Comparison of ENCODE assay signal across 17 cellular contexts in genomic region chr20:38246357-38247165, GRCh38. TPM values are rescaled to one million over a fixed set of nuclear protein-coding genes. Genes with fewer than 3 reads are reported as not detected.
DNase-seq lines count a peak whose midpoint lies in the region; ATAC-seq and TF ChIP-seq lines count a peak whose summit lies in the region.
"Had no signal": no experiment of that assay in that cellular context is flagged by ENCODE, and none has a peak within 500 bp of the region (broad histone marks: within the 10 kb centered on the region; RNA-seq: fewer than 3 reads in every experiment).

No MANE protein-coding gene starts in this region.

- no peak for TF ChIP-seq CTCF in mesothelial cell of epicardium (IDR thresholded peaks at IDR 0.05; ENCODE audit: unreplicated experiment)
- no peak for TF ChIP-seq CTCF in upper lobe of right lung (IDR thresholded peaks at IDR 0.05)

- H3K4me1 ChIP-seq in upper lobe of right lung: no peaks in the 10 kb centered on the region
- H3K4me1 ChIP-seq: A549 had no signal

- peaks cover 15% of the 10 kb centered on the region for H3K9me3 ChIP-seq in upper lobe of right lung

- intact Hi-C loops in upper lobe of right lung (cut with DNase I): no loop called here

- H3K4me3 ChIP-seq in upper lobe of right lung: no peak overlapping the region
- H3K4me3 ChIP-seq: A549 had no signal

- DNase-seq in NCI-H2196 (lab: John Stamatoyannopoulos, UW; ENCODE audit: unreplicated experiment): peak; percentile 10
- DNase-seq in NCI-H2196 treated with DMSO at 0.1 percent for 48 hours (lab: John Stamatoyannopoulos, UW; ENCODE audit: unreplicated experiment): no peak
- DNase-seq in fibroblast of the conjunctiva (ENCODE audit: low read depth): peak; percentile 31
- DNase-seq in mesothelial cell of epicardium (ENCODE audit: low spot score in 2 of 2, unreplicated experiment in 2 of 2): no peak
- DNase-seq in upper lobe of right lung: peak; percentile 57
- DNase-seq in NCI-H510A (lab: John Stamatoyannopoulos, UW): no peak
- DNase-seq in GDM1 (lab: John Stamatoyannopoulos, UW): no peak
- DNase-seq: activated CD4-positive, alpha-beta T cell treated with anti-CD3 and anti-CD28 coated beads, Interleukin-2, amount 50 U/mL, for 48 hours; CD4-positive, alpha-beta memory T cell; KBM-7; naive B cell; NCI-H1694; NCI-H774; T1000 had no signal

- no peaks in the 10 kb centered on the region for H3K27me3 ChIP-seq in upper lobe of right lung

- H3K27me3 Mint-ChIP-seq in mesothelial cell of epicardium (ENCODE audit: low read depth): no peaks in the 10 kb centered on the region

- peaks cover 13% of the 10 kb centered on the region for H3K4me1 Mint-ChIP-seq in mesothelial cell of epicardium
- H3K4me1 Mint-ChIP-seq: CD4-positive, alpha-beta memory T cell; naive B cell had no signal

- no peak overlapping the region for H3K4me3 Mint-ChIP-seq in mesothelial cell of epicardium
- H3K4me3 Mint-ChIP-seq: CD4-positive, alpha-beta memory T cell had no signal

- no peak overlapping the region for H3K27ac ChIP-seq in upper lobe of right lung
- H3K27ac ChIP-seq: A549 had no signal

- no peaks in the 10 kb centered on the region for H3K36me3 ChIP-seq in upper lobe of right lung

- H3K9me3 Mint-ChIP-seq in mesothelial cell of epicardium: peaks cover 13% of the 10 kb centered on the region

- H3K27ac Mint-ChIP-seq in mesothelial cell of epicardium: peak overlapping the region; percentile 74
- H3K27ac Mint-ChIP-seq: CD4-positive, alpha-beta memory T cell had no signal

- ATAC-seq in upper lobe of right lung (no peak), GM18868 (IDR thresholded peaks at IDR 0.05; ENCODE audit: unreplicated experiment) (no peak)
- ATAC-seq: A549 had no signal

- no peaks in the 10 kb centered on the region for H3K36me3 Mint-ChIP-seq in mesothelial cell of epicardium

RNA-seq across cellular contexts. Expression of gene KIAA1755, which starts 14.0 kb away (rescaled TPM):
- total RNA-seq in mesothelial cell of epicardium (3.3 to 4.4 TPM (median 3.6 TPM) in 3 replicates), upper lobe of right lung (2.3 TPM)
- total RNA-seq: CD4-positive, alpha-beta memory T cell had no signal

RNA-seq across cellular contexts. Expression of gene BPI, which starts 57.4 kb away (rescaled TPM):
- total RNA-seq in mesothelial cell of epicardium: not detected in 3 replicates
- not detected for total RNA-seq in upper lobe of right lung
- total RNA-seq: CD4-positive, alpha-beta memory T cell; kidney epithelial cell had no signal

Comparison
In these comparisons a context has a peak if more than half of its experiments do, and no peak if none do; other contexts are left out.
1. DNase-seq: peak in NCI-H2196 (single experiment), fibroblast of the conjunctiva (single experiment) and upper lobe of right lung (single experiment); none in NCI-H2196 treated with DMSO at 0.1 percent for 48 hours (single experiment), mesothelial cell of epicardium (0 of 2), NCI-H510A (single experiment) and GDM1 (single experiment).